Comparison of ENCODE assay signal across 17 cellular contexts in genomic region chr9:125430161-125430485, GRCh38.
DNase-seq lines count a peak whose midpoint lies in the region; ATAC-seq, FAIRE-seq and TF ChIP-seq lines count a peak whose summit lies in the region.
"Had no signal": no experiment of that assay in that cellular context is flagged by ENCODE, and none has a peak within 500 bp of the region (broad histone marks: within the 10 kb centered on the region; RNA-seq: fewer than 3 reads in every experiment).

No MANE protein-coding gene starts in this region.

- peak overlapping the region; percentile 19 for H2BK120ac ChIP-seq in neuronal stem cell (ENCODE audit: low read depth, low read length)

- H4K91ac ChIP-seq in neuronal stem cell (ENCODE audit: low read depth, low read length, poor library complexity) = no peak overlapping the region

- H2BK15ac ChIP-seq in neuronal stem cell (ENCODE audit: low read length) = no peak overlapping the region

- H3K14ac ChIP-seq in neuronal stem cell (ENCODE audit: low read length) = no peak overlapping the region

- H3K4ac ChIP-seq in neuronal stem cell (ENCODE audit: low read length) = no peak overlapping the region

- H3K9ac ChIP-seq in HepG2 (ENCODE audit: insufficient read depth, low read depth, low read length) (no peak overlapping the region), neuronal stem cell (ENCODE audit: low read depth, low read length, poor library complexity) (no peak overlapping the region)
- H3K9ac ChIP-seq: GM23248 had no signal

- CTCF ChIA-PET in HepG2 (lab: Yijun Ruan, JAX; ENCODE audit: low intra/inter-chr PET ratio, low total read pairs) = no interaction called here

- TF ChIP-seq CTCF in left ventricle myocardium inferior (IDR thresholded peaks at IDR 0.05; ENCODE audit: borderline replicate concordance) = no peak
- no peak for TF ChIP-seq CTCF in HepG2 (CRISPR knock-in tag; IDR thresholded peaks at IDR 0.05)
- TF ChIP-seq CTCF in esophagus muscularis mucosa (IDR thresholded peaks at IDR 0.05) = no peak

- no peak for TF ChIP-seq RAD21 in HepG2 (CRISPR knock-in tag; IDR thresholded peaks at IDR 0.05)

- DNase-seq in right cardiac atrium = peak in 2 of 3 donors; percentile 35
- DNase-seq in left ventricle myocardium inferior = no peak
- DNase-seq in HepG2 (ENCODE audit: low spot score) = no peak
- no peak for DNase-seq in neuronal stem cell (ENCODE audit: low spot score)
- DNase-seq in hippocampal formation (lab: John Stamatoyannopoulos, UW) = no peak
- no peak for DNase-seq in KBM-7
- no peak for DNase-seq in KG1 (lab: John Stamatoyannopoulos, UW)
- no peak for DNase-seq in esophagus muscularis mucosa (ENCODE audit: extremely low spot score)
- DNase-seq: C1 segment of cervical spinal cord; Calu3; CD4-positive, alpha-beta T cell; DMS153; DMS79 treated with DMSO at 0.1 percent for 48 hours; EL; GM23248 had no signal

- no peak for FAIRE-seq in HepG2 (lab: Jason Lieb, UNC)
- FAIRE-seq: G401.6, GM12891 had no signal

- H3K9me3 ChIP-seq in right cardiac atrium (ENCODE audit: control insufficient read depth, low read length) = no peaks in the 10 kb centered on the region
- no peaks in the 10 kb centered on the region for H3K9me3 ChIP-seq in left ventricle myocardium inferior (replicated peaks)
- no peaks in the 10 kb centered on the region for H3K9me3 ChIP-seq in HepG2 (ENCODE audit: low read length)
- H3K9me3 ChIP-seq in neuronal stem cell (replicated peaks in 1 of 2; ENCODE audit: control insufficient read depth in 2 of 2, insufficient read depth in 1 of 2, low read depth in 1 of 2, low read length in 2 of 2) = no peaks in the 10 kb centered on the region
- H3K9me3 ChIP-seq in esophagus muscularis mucosa = no peaks in the 10 kb centered on the region

- ATAC-seq in right cardiac atrium (no peak), HepG2 (peak; percentile 43)

- no peak overlapping the region for H2BK12ac ChIP-seq in neuronal stem cell (ENCODE audit: low read length)

- H3K27me3 ChIP-seq in right cardiac atrium (ENCODE audit: control insufficient read depth, insufficient read depth) = no peaks in the 10 kb centered on the region
- H3K27me3 ChIP-seq in left ventricle myocardium inferior (ENCODE audit: low read depth) = no peaks in the 10 kb centered on the region
- peaks cover 0 to 8% of the 10 kb centered on the region in 2 experiments; a peak in 1 of 5 replicates for H3K27me3 ChIP-seq in HepG2 (ENCODE audit: control insufficient read depth in 1 of 2, insufficient read depth in 2 of 2, low read length in 2 of 2)
- H3K27me3 ChIP-seq in neuronal stem cell (ENCODE audit: control insufficient read depth in 3 of 3, insufficient read depth in 3 of 3, low read depth in 1 of 3, low read length in 3 of 3) = no peaks in the 10 kb centered on the region
- H3K27me3 ChIP-seq in esophagus muscularis mucosa = no peaks in the 10 kb centered on the region

- H3K27ac ChIP-seq in right cardiac atrium (ENCODE audit: low read length) (no peak overlapping the region), left ventricle myocardium inferior (replicated peaks) (no peak overlapping the region), HepG2 (ENCODE audit: extremely low read length, insufficient read depth, low read length) (no peak overlapping the region), neuronal stem cell (replicated peaks; ENCODE audit: low read length) (no peak overlapping the region), esophagus muscularis mucosa (replicated peaks in 1 of 4) (no peak overlapping the region)
- H3K27ac ChIP-seq: GM23248 had no signal

- peak overlapping the region; percentile 58 for H3K18ac ChIP-seq in neuronal stem cell (ENCODE audit: low read length)

- H3K4me1 ChIP-seq in right cardiac atrium (ENCODE audit: control insufficient read depth, insufficient read depth, low read length) (no peaks in the 10 kb centered on the region), left ventricle myocardium inferior (peaks cover 6% of the 10 kb centered on the region), HepG2 (ENCODE audit: insufficient read depth, low read length) (peaks cover 44% of the 10 kb centered on the region), neuronal stem cell (ENCODE audit: control insufficient read depth in 2 of 2, insufficient read depth in 1 of 2, low read depth in 1 of 2, low read length in 2 of 2) (peaks cover 5 to 9% of the 10 kb centered on the region in 2 donors), esophagus muscularis mucosa (peaks cover 0 to 9% (median 0%) of the 10 kb centered on the region in 4 donors)

- peak overlapping the region; percentile 31 for H3K4me2 ChIP-seq in HepG2 (ENCODE audit: low read depth, low read length)
- H3K4me2 ChIP-seq in neuronal stem cell (ENCODE audit: insufficient read depth, low read length, poor library complexity, severe bottlenecking) = no peak overlapping the region

- in situ Hi-C loops in HepG2 (cut with HindIII; ENCODE audit: extremely low pct_ligation_motif_present, low pct_unique_long_range_greater_than_20kb) (no loop called here), KBM-7 (cut with MboI; ENCODE audit: low pct_unique_long_range_greater_than_20kb, low sequenced_read_pairs) (no loop called here)

- TF ChIP-seq POLR2A in HepG2 (IDR thresholded peaks at IDR 0.05; ENCODE audit: insufficient read depth in 1 of 2, low read depth in 2 of 2, low read length in 2 of 2) (no peak), esophagus muscularis mucosa (IDR thresholded peaks at IDR 0.05; ENCODE audit: low read depth) (no peak)

- H4K20me1 ChIP-seq in HepG2 (ENCODE audit: insufficient read depth, low read length) = no peaks in the 10 kb centered on the region

- POLR2A ChIA-PET in HepG2 (lab: Yijun Ruan, JAX) = no interaction called here

- 82% methylated on average over 11 of the region's 11 CpGs for WGBS in right cardiac atrium
- WGBS in HepG2 (ENCODE audit: low lambda C conversion rate) = 0% methylated on average over 1 of the region's 11 CpGs
- no CpG with 5 or more reads among the region's 11 CpGs for WGBS in neuronal stem cell (ENCODE audit: extremely low coverage in 2 of 2, insufficient read length in 2 of 2, insufficient replicate concordance in 1 of 2), 2 donors
- 84% methylated on average over 11 of the region's 11 CpGs for WGBS in esophagus muscularis mucosa

- no peak overlapping the region for H3K23ac ChIP-seq in neuronal stem cell (ENCODE audit: low read depth, low read length, poor library complexity)

- H3K79me2 ChIP-seq in HepG2 (ENCODE audit: insufficient read depth, low read length) = no peaks in the 10 kb centered on the region

- no TSS peak for BruUV-seq in HepG2 (replicated peaks; lab: Mats Ljungman, UMichigan)

- no peaks in the 10 kb centered on the region for H3K79me1 ChIP-seq in neuronal stem cell (ENCODE audit: low read depth, low read length)

- H2AFZ ChIP-seq in HepG2 (ENCODE audit: low read length) = no peak overlapping the region
- peak overlapping the region; percentile 56 for H2AFZ ChIP-seq in neuronal stem cell (ENCODE audit: low read length)
- H2AFZ ChIP-seq: GM23248 had no signal

- no peak overlapping the region for H3K4me3 ChIP-seq in right cardiac atrium (ENCODE audit: low read length)
- no peak overlapping the region for H3K4me3 ChIP-seq in left ventricle myocardium inferior
- H3K4me3 ChIP-seq in HepG2 (replicated peaks in 1 of 3; ENCODE audit: insufficient read depth in 1 of 3, low read depth in 2 of 3, low read length in 3 of 3) = peak overlapping the region in 1 of 3 experiments; percentile 22; a peak in 1 of 6 replicates
- no peak overlapping the region for H3K4me3 ChIP-seq in neuronal stem cell (ENCODE audit: low read length in 2 of 2)
- no peak overlapping the region for H3K4me3 ChIP-seq in esophagus muscularis mucosa
- H3K4me3 ChIP-seq: GM23248 had no signal

- H2AK5ac ChIP-seq in neuronal stem cell (ENCODE audit: low read depth, low read length) = no peak overlapping the region

- peak overlapping the region; percentile 17 for H2BK5ac ChIP-seq in neuronal stem cell (ENCODE audit: low read length)

- intact Hi-C loops in right cardiac atrium (cut with DNase I) (no loop called here), left ventricle myocardium inferior (cut with micrococcal nuclease) (no loop called here), HepG2 (cut with micrococcal nuclease; ENCODE audit: unreplicated experiment) (loop anchor here (5.0 kb wide), 1 partner anchor 127 kb away; no protein-coding TSS in a partner anchor), esophagus muscularis mucosa (cut with DNase I) (no loop called here)

- no peak overlapping the region for H4K8ac ChIP-seq in neuronal stem cell (ENCODE audit: low read depth, low read length)

- H3K36me3 ChIP-seq in left ventricle myocardium inferior (no peaks in the 10 kb centered on the region), HepG2 (replicated peaks in 1 of 2; ENCODE audit: control insufficient read depth in 1 of 2, insufficient read depth in 2 of 2, low read length in 2 of 2) (no peaks in the 10 kb centered on the region), neuronal stem cell (replicated peaks in 1 of 2; ENCODE audit: control insufficient read depth in 2 of 2, insufficient read depth in 2 of 2, low read length in 2 of 2) (no peaks in the 10 kb centered on the region), esophagus muscularis mucosa (no peaks in the 10 kb centered on the region)

- TF ChIP-seq EP300 in HepG2 (IDR thresholded peaks at IDR 0.05; ENCODE audit: low read depth in 2 of 2, low read length in 2 of 2) = no peak
- TF ChIP-seq EP300 in HepG2 (CRISPR knock-in tag; IDR thresholded peaks at IDR 0.05; ENCODE audit: borderline replicate concordance) = no peak
- TF ChIP-seq EP300 in esophagus muscularis mucosa (IDR thresholded peaks at IDR 0.05) = no peak

TF ChIP-seq in HepG2, 621 proteins besides CTCF, POLR2A, EP300 and RAD21:
- TF ChIP-seq EED (CRISPR knock-in tag; IDR thresholded peaks at IDR 0.05) (no peak), ZNF773 (CRISPR knock-in tag; IDR thresholded peaks at IDR 0.05; ENCODE audit: borderline replicate concordance) (no peak), NR2C2 (CRISPR knock-in tag; IDR thresholded peaks at IDR 0.05; ENCODE audit: borderline replicate concordance) (no peak), ZNF550 (CRISPR knock-in tag; IDR thresholded peaks at IDR 0.05; ENCODE audit: borderline replicate concordance) (no peak), BRCA1 (CRISPR knock-in tag; IDR thresholded peaks at IDR 0.05) (no peak), ZNF331 (CRISPR knock-in tag; IDR thresholded peaks at IDR 0.05) (no peak), SMARCC2 (IDR thresholded peaks at IDR 0.05) (no peak), ZNF234 (CRISPR knock-in tag; conservative IDR thresholded peaks at IDR 0.05) (no peak), PHF8 (CRISPR knock-in tag; IDR thresholded peaks at IDR 0.05) (no peak), KDM2A (CRISPR knock-in tag; IDR thresholded peaks at IDR 0.05; ENCODE audit: borderline replicate concordance, low read depth) (no peak)

Comparison
In these comparisons a context has a peak if more than half of its experiments do, and no peak if none do; other contexts are left out.
1. DNase-seq: peak in right cardiac atrium (2 of 3); none in left ventricle myocardium inferior (single experiment), HepG2 (single experiment), neuronal stem cell (single experiment), hippocampal formation (0 of 2), KBM-7 (single experiment), KG1 (single experiment) and esophagus muscularis mucosa (single experiment).